ENCODE assay signal across 8 cellular contexts in genomic region chr3:135895106-135895733, GRCh38.
A peak's percentile ranks its signal among the peaks of the same experiment; 100 is the strongest.
DNase-seq lines count a peak whose midpoint lies in the region; ATAC-seq and FAIRE-seq lines count a peak whose summit lies in the region.

No MANE protein-coding gene starts in this region.

- no peak overlapping the region for H4K8ac ChIP-seq in trophoblast cell (ENCODE audit: low read depth, low read length)

- H2AK5ac ChIP-seq in trophoblast cell (ENCODE audit: low read length) = no peak overlapping the region

- H2BK120ac ChIP-seq in trophoblast cell (ENCODE audit: insufficient read depth, low read length, poor library complexity) = no peak overlapping the region

- H3K27ac ChIP-seq in trophoblast cell (ENCODE audit: low read depth, low read length) = no peak overlapping the region

- no peak overlapping the region for H4K12ac ChIP-seq in trophoblast cell (ENCODE audit: low read depth, low read length)

- no peak overlapping the region for H3K23ac ChIP-seq in trophoblast cell (ENCODE audit: low read length)

- ATAC-seq in activated T-cell treated with anti-CD3 and anti-CD28 coated beads, Interleukin-2, amount 50 U/mL, for 4 hours = no peak

- no CpG with 5 or more reads among the region's 3 CpGs for WGBS in trophoblast cell (ENCODE audit: extremely low coverage, insufficient coverage, insufficient read length)

- H3K4me1 Mint-ChIP-seq in activated T-cell treated with anti-CD3 and anti-CD28 coated beads, Interleukin-2, amount 50 U/mL, for 4 hours (ENCODE audit: low read depth) = no peaks in the 10 kb centered on the region

- H3K14ac ChIP-seq in trophoblast cell (ENCODE audit: low read length) = no peak overlapping the region

- H3K9ac ChIP-seq in trophoblast cell (ENCODE audit: low read length) = no peak overlapping the region

- peak; percentile 63 for FAIRE-seq in HTR-8/SVneo (lab: Jason Lieb, UNC)

- H3K18ac ChIP-seq in trophoblast cell (ENCODE audit: low read length) = no peak overlapping the region

- no peak overlapping the region for H2BK12ac ChIP-seq in trophoblast cell (ENCODE audit: low read length)

- H4K91ac ChIP-seq in trophoblast cell (ENCODE audit: low read depth, low read length) = no peak overlapping the region

- H3K9me3 ChIP-seq in trophoblast cell (ENCODE audit: insufficient read depth, low read depth, low read length) = peaks cover 2% of the 10 kb centered on the region

- no peaks in the 10 kb centered on the region for H3K79me2 ChIP-seq in trophoblast cell (ENCODE audit: control insufficient read depth, insufficient read depth, low read length, poor library complexity)

- no peak overlapping the region for H2BK5ac ChIP-seq in trophoblast cell (ENCODE audit: low read depth, low read length, poor library complexity)

- no peaks in the 10 kb centered on the region for H3K9me3 Mint-ChIP-seq in activated T-cell treated with anti-CD3 and anti-CD28 coated beads, Interleukin-2, amount 50 U/mL, for 4 hours

- no peak overlapping the region for H3K4me3 Mint-ChIP-seq in activated T-cell treated with anti-CD3 and anti-CD28 coated beads, Interleukin-2, amount 50 U/mL, for 4 hours

- H3K36me3 ChIP-seq in trophoblast cell (ENCODE audit: control insufficient read depth in 1 of 2, insufficient read depth in 2 of 2, low read length in 2 of 2) = no peaks in the 10 kb centered on the region

- H3K27me3 ChIP-seq in trophoblast cell (ENCODE audit: insufficient read depth, low read length) = no peaks in the 10 kb centered on the region

- H3K36me3 Mint-ChIP-seq in activated T-cell treated with anti-CD3 and anti-CD28 coated beads, Interleukin-2, amount 50 U/mL, for 4 hours (ENCODE audit: insufficient read depth) = no peaks in the 10 kb centered on the region

- no peak overlapping the region for H2AFZ ChIP-seq in trophoblast cell (ENCODE audit: insufficient read depth, low read length, poor library complexity)

- peak; percentile 64 for DNase-seq in DMS53 treated with DMSO at 0.1 percent for 48 hours (lab: John Stamatoyannopoulos, UW; ENCODE audit: unreplicated experiment)
- peak; percentile 52 for DNase-seq in HTR-8/SVneo (ENCODE audit: insufficient read length, low spot score)
- peak; percentile 79 for DNase-seq in NCI-H774 (lab: John Stamatoyannopoulos, UW)
- peak; percentile 4 for DNase-seq in activated T-cell treated with anti-CD3 and anti-CD28 coated beads, Interleukin-2, amount 50 U/mL, for 4 hours
- DNase-seq in germinal center (ENCODE audit: low spot score) = peak; percentile 14
- peak; percentile 82 to 91 for DNase-seq in trophoblast cell
- no peak for DNase-seq in GF-D8 (lab: John Stamatoyannopoulos, UW)
- no peak for DNase-seq in central memory CD4-positive, alpha-beta T cell

- no peak overlapping the region for H3K4me3 ChIP-seq in trophoblast cell (ENCODE audit: low read depth, low read length)

- no peaks in the 10 kb centered on the region for H3K27me3 Mint-ChIP-seq in activated T-cell treated with anti-CD3 and anti-CD28 coated beads, Interleukin-2, amount 50 U/mL, for 4 hours (ENCODE audit: low read depth)

- no peak overlapping the region for H3K4ac ChIP-seq in trophoblast cell (ENCODE audit: low read depth, low read length)

- peaks cover 3 to 10% of the 10 kb centered on the region in 2 experiments for H3K4me1 ChIP-seq in trophoblast cell (ENCODE audit: control insufficient read depth in 1 of 2, insufficient read depth in 2 of 2, low read length in 2 of 2)

- H3K4me2 ChIP-seq in trophoblast cell (ENCODE audit: low read length) = no peak overlapping the region

- no peaks in the 10 kb centered on the region for H3K79me1 ChIP-seq in trophoblast cell (ENCODE audit: low read length)

Comparison
In these comparisons a context has a peak if more than half of its experiments do, and no peak if none do; other contexts are left out.
1. DNase-seq: peak in DMS53 treated with DMSO at 0.1 percent for 48 hours (single experiment), HTR-8/SVneo (single experiment), NCI-H774 (single experiment), activated T-cell treated with anti-CD3 and anti-CD28 coated beads, Interleukin-2, amount 50 U/mL, for 4 hours (single experiment), germinal center (single experiment) and trophoblast cell (2 of 2); none in GF-D8 (single experiment) and central memory CD4-positive, alpha-beta T cell (single experiment).